ENCODE assay signal across 20 cellular contexts in genomic region chr5:34005211-34005610, GRCh38. TPM values are rescaled to one million over a fixed set of nuclear protein-coding genes. Genes with fewer than 3 reads are reported as not detected.
DNase-seq lines count a peak whose midpoint lies in the region; ATAC-seq, FAIRE-seq and TF ChIP-seq lines count a peak whose summit lies in the region.
"Had no signal": no experiment of that assay in that cellular context is flagged by ENCODE, and none has a peak within 500 bp of the region (broad histone marks: within the 10 kb centered on the region; RNA-seq: fewer than 3 reads in every experiment).

No MANE protein-coding gene starts in this region.

- in situ Hi-C loops in IMR-90 (cut with MboI; ENCODE audit: low sequenced_read_pairs): no loop called here

- no peak overlapping the region for H3K23ac ChIP-seq in IMR-90 (ENCODE audit: low read depth, low read length)

- no peak overlapping the region for H3K4ac ChIP-seq in IMR-90 (ENCODE audit: low read depth, low read length)

- H2AK5ac ChIP-seq in IMR-90 (ENCODE audit: low read depth, low read length): no peak overlapping the region

- H4K8ac ChIP-seq in IMR-90 (ENCODE audit: low read depth in 2 of 2, low read length in 2 of 2): no peak overlapping the region

- TF ChIP-seq POLR2A in IMR-90 (IDR thresholded peaks at IDR 0.05; ENCODE audit: low read depth, low read length): no peak

- no peak overlapping the region for H2BK5ac ChIP-seq in IMR-90 (ENCODE audit: low read depth, low read length, poor library complexity, severe bottlenecking)

- dilution Hi-C loops in IMR-90 (cut with HindIII; ENCODE audit: low sequenced_read_pairs, unreplicated experiment): no loop called here

- peaks cover 32% of the 10 kb centered on the region for H3K4me1 Mint-ChIP-seq in activated CD4-positive, alpha-beta memory T cell treated with anti-CD3 and anti-CD28 coated beads for 36 hours (ENCODE audit: low read depth)
- H3K4me1 Mint-ChIP-seq in activated CD4-positive, alpha-beta memory T cell treated with anti-CD3 and anti-CD28 coated beads, Interleukin-2, amount 10 ng/mL, durations not matched to agents 7 days and 5 days: peaks cover 33% of the 10 kb centered on the region

- H2AK9ac ChIP-seq in IMR-90 (replicated peaks; ENCODE audit: low read depth, low read length, poor library complexity): no peak overlapping the region

- peak overlapping the region; percentile 16 for H3K27ac Mint-ChIP-seq in activated CD4-positive, alpha-beta memory T cell treated with anti-CD3 and anti-CD28 coated beads for 36 hours
- no peak overlapping the region for H3K27ac Mint-ChIP-seq in activated CD4-positive, alpha-beta memory T cell treated with anti-CD3 and anti-CD28 coated beads, Interleukin-2, amount 10 ng/mL, durations not matched to agents 7 days and 5 days
- H3K27ac Mint-ChIP-seq: CD8-positive, alpha-beta T cell; GM23338 had no signal

- H3K9ac ChIP-seq in IMR-90 (ENCODE audit: low read depth, low read length): no peak overlapping the region
- no peak overlapping the region for H3K9ac ChIP-seq in kidney (ENCODE audit: low read length in 2 of 2)
- no peak overlapping the region for H3K9ac ChIP-seq in Karpas-422 (ENCODE audit: low read length)
- H3K9ac ChIP-seq: KMS-11 had no signal

- no peak overlapping the region for H4K5ac ChIP-seq in IMR-90 (ENCODE audit: low read depth, low read length)

- H3K27ac ChIP-seq in IMR-90 (ENCODE audit: insufficient read depth, low read length): no peak overlapping the region
- H3K27ac ChIP-seq in kidney (ENCODE audit: low read depth in 2 of 2, low read length in 2 of 2): no peak overlapping the region
- H3K27ac ChIP-seq in Karpas-422 (ENCODE audit: low read length): no peak overlapping the region
- H3K27ac ChIP-seq: KMS-11, skin epidermis, vagina had no signal

- no peak for FAIRE-seq in kidney (lab: Jason Lieb, UNC)

- no peaks in the 10 kb centered on the region for H3K27me3 Mint-ChIP-seq in activated CD4-positive, alpha-beta memory T cell treated with anti-CD3 and anti-CD28 coated beads for 36 hours
- peaks cover 2% of the 10 kb centered on the region for H3K27me3 Mint-ChIP-seq in activated CD4-positive, alpha-beta memory T cell treated with anti-CD3 and anti-CD28 coated beads, Interleukin-2, amount 10 ng/mL, durations not matched to agents 7 days and 5 days

- no peak for ATAC-seq in IMR-90 (ENCODE audit: low read depth)
- ATAC-seq: CD8-positive, alpha-beta T cell; GM23338; left ventricle myocardium superior had no signal

- H3K4me3 Mint-ChIP-seq in activated CD4-positive, alpha-beta memory T cell treated with anti-CD3 and anti-CD28 coated beads for 36 hours: no peak overlapping the region
- no peak overlapping the region for H3K4me3 Mint-ChIP-seq in activated CD4-positive, alpha-beta memory T cell treated with anti-CD3 and anti-CD28 coated beads, Interleukin-2, amount 10 ng/mL, durations not matched to agents 7 days and 5 days
- H3K4me3 Mint-ChIP-seq: activated T-cell treated with anti-CD3 and anti-CD28 coated beads, Interleukin-2, amount 50 U/mL, for 4 hours; CD8-positive, alpha-beta T cell; GM23338 had no signal

- H3K36me3 Mint-ChIP-seq in activated CD4-positive, alpha-beta memory T cell treated with anti-CD3 and anti-CD28 coated beads for 36 hours: peaks cover 11% of the 10 kb centered on the region
- H3K36me3 Mint-ChIP-seq in activated CD4-positive, alpha-beta memory T cell treated with anti-CD3 and anti-CD28 coated beads, Interleukin-2, amount 10 ng/mL, durations not matched to agents 7 days and 5 days (ENCODE audit: low read depth): peaks cover 15% of the 10 kb centered on the region

- CTCF ChIA-PET in activated CD4-positive, alpha-beta memory T cell treated with anti-CD3 and anti-CD28 coated beads for 36 hours (lab: Charles Lee): interaction anchor here (0.9 kb wide), 1 partner anchor 8 kb away, joined by 3 read pairs; no protein-coding TSS in a partner anchor
- CTCF ChIA-PET in activated CD4-positive, alpha-beta memory T cell treated with anti-CD3 and anti-CD28 coated beads, Interleukin-2, amount 10 ng/mL, durations not matched to agents 7 days and 5 days (lab: Charles Lee): no interaction called here
- CTCF ChIA-PET in IMR-90 (lab: Yijun Ruan, JAX): interaction anchor here (1.5 kb wide), 1 partner anchor 8 kb away, joined by 7 read pairs; no protein-coding TSS in a partner anchor

- H3K4me2 ChIP-seq in IMR-90 (ENCODE audit: low read depth, low read length): no peak overlapping the region
- H3K4me2 ChIP-seq in Karpas-422 (ENCODE audit: low read depth, low read length, poor library complexity, severe bottlenecking): no peak overlapping the region
- H3K4me2 ChIP-seq: GM23338, KMS-11 had no signal

- H3K9me1 ChIP-seq in IMR-90 (ENCODE audit: insufficient read depth, low read length): peaks cover 8% of the 10 kb centered on the region; the same call in 1 of the 2 replicates

- no CpG with 5 or more reads among the region's 4 CpGs for WGBS in IMR-90 (ENCODE audit: extremely low coverage in 2 of 2, insufficient read length in 1 of 2), 2 experiments

- BruUV-seq in IMR-90 (replicated peaks; lab: Mats Ljungman, UMichigan): no TSS peak

- H3K14ac ChIP-seq in IMR-90 (replicated peaks; ENCODE audit: low read depth, low read length): no peak overlapping the region

- no peak overlapping the region for H2BK120ac ChIP-seq in IMR-90 (ENCODE audit: low read depth, low read length)

- H3K4me1 ChIP-seq in IMR-90 (ENCODE audit: control insufficient read depth, insufficient read depth, low read length) (peaks cover 12% of the 10 kb centered on the region), kidney (ENCODE audit: control insufficient read depth in 1 of 2, insufficient read depth in 1 of 2, low read depth in 1 of 2, low read length in 2 of 2) (peaks cover 12 to 26% of the 10 kb centered on the region in 2 donors), Karpas-422 (ENCODE audit: low read length) (peaks cover 31% of the 10 kb centered on the region)

- H3K4me3 ChIP-seq in IMR-90 (ENCODE audit: insufficient read depth, low read depth, low read length) (no peak overlapping the region), kidney (ENCODE audit: low read length in 2 of 2) (peak overlapping the region; percentile 37 to 90), Karpas-422 (ENCODE audit: low read length) (no peak overlapping the region)
- H3K4me3 ChIP-seq: GM23338, skin epidermis, vagina had no signal

- intact Hi-C loops in activated CD4-positive, alpha-beta memory T cell treated with anti-CD3 and anti-CD28 coated beads for 36 hours (cut with micrococcal nuclease): loop anchor here (1.0 to 10.0 kb wide), 4 partner anchors 10 to 922 kb away; partner anchors contain the start of gene DNAJC21
- intact Hi-C loops in IMR-90 (cut with micrococcal nuclease): no loop called here
- intact Hi-C loops in kidney (cut with DNase I): no loop called here

- no peak overlapping the region for H3K56ac ChIP-seq in IMR-90 (ENCODE audit: extremely low read depth, insufficient read depth, low read length)

- H4K20me1 ChIP-seq in IMR-90 (ENCODE audit: insufficient read depth, low read length) (no peaks in the 10 kb centered on the region), Karpas-422 (ENCODE audit: insufficient read depth, low read depth, low read length) (no peaks in the 10 kb centered on the region)

- no peak overlapping the region for H2BK15ac ChIP-seq in IMR-90 (ENCODE audit: low read depth, low read length)

- no peak overlapping the region for H3K18ac ChIP-seq in IMR-90 (ENCODE audit: low read depth, low read length)

- no peak for TF ChIP-seq RAD21 in IMR-90 (IDR thresholded peaks at IDR 0.05; ENCODE audit: low read length)

- peak; percentile 39 for DNase-seq in activated CD4-positive, alpha-beta memory T cell treated with anti-CD3 and anti-CD28 coated beads for 36 hours
- DNase-seq in activated CD4-positive, alpha-beta memory T cell treated with anti-CD3 and anti-CD28 coated beads, Interleukin-2, amount 10 ng/mL, durations not matched to agents 7 days and 5 days: no peak
- DNase-seq in IMR-90 (peak; percentile 43), kidney (no peak), NCI-H1417 treated with DMSO at 0.1 percent for 48 hours (lab: John Stamatoyannopoulos, UW) (no peak), Karpas-422 (no peak)
- DNase-seq: activated CD4-positive, alpha-beta T cell treated with anti-CD3 and anti-CD28 coated beads for 4 hours; activated T-cell treated with anti-CD3 and anti-CD28 coated beads, Interleukin-2, amount 50 U/mL, for 4 hours; CD8-positive, alpha-beta T cell; central memory CD4-positive, alpha-beta T cell; effector CD8-positive, alpha-beta T cell; left ventricle myocardium superior; NCI-H1417; NCI-H345; OCI-M1; T-helper 9 cell had no signal

- POLR2A ChIA-PET in activated CD4-positive, alpha-beta memory T cell treated with anti-CD3 and anti-CD28 coated beads for 36 hours (lab: Charles Lee): interaction anchor here (1.6 kb wide), 1 partner anchor 10 kb away, joined by 9 read pairs; no protein-coding TSS in a partner anchor
- POLR2A ChIA-PET in activated CD4-positive, alpha-beta memory T cell treated with anti-CD3 and anti-CD28 coated beads, Interleukin-2, amount 10 ng/mL, durations not matched to agents 7 days and 5 days (lab: Charles Lee): no interaction called here
- POLR2A ChIA-PET in IMR-90 (lab: Charles Lee; ENCODE audit: unreplicated experiment): interaction anchor here (0.5 kb wide), 1 partner anchor 29 kb away, joined by 3 read pairs; no protein-coding TSS in a partner anchor

- H3K79me2 ChIP-seq in Karpas-422 (ENCODE audit: low read length): peaks cover 17% of the 10 kb centered on the region

- no peak for TF ChIP-seq CTCF in IMR-90 (conservative IDR thresholded peaks at IDR 0.05; ENCODE audit: low read depth, low read length)
- no peak for TF ChIP-seq CTCF in kidney (IDR thresholded peaks at IDR 0.05; ENCODE audit: borderline replicate concordance, extremely low read depth, insufficient read depth)

- H3K9me2 ChIP-seq in Karpas-422 (replicated peaks; ENCODE audit: insufficient read depth, low read length): no peaks in the 10 kb centered on the region

- H2AFZ ChIP-seq in IMR-90 (replicated peaks; ENCODE audit: low read length, poor library complexity) (no peak overlapping the region), Karpas-422 (ENCODE audit: low read length) (no peak overlapping the region)
- H2AFZ ChIP-seq: GM23338 had no signal

- H3K9me3 ChIP-seq in IMR-90 (ENCODE audit: control insufficient read depth, insufficient read depth, low read length) (no peaks in the 10 kb centered on the region), kidney (ENCODE audit: control insufficient read depth in 1 of 2, low read length in 2 of 2) (no peaks in the 10 kb centered on the region), Karpas-422 (ENCODE audit: low read length) (no peaks in the 10 kb centered on the region)
- H3K9me3 ChIP-seq: vagina had no signal

- H3K27me3 ChIP-seq in IMR-90 (ENCODE audit: control insufficient read depth, insufficient read depth, low read length) (no peaks in the 10 kb centered on the region), Karpas-422 (ENCODE audit: low read length) (no peaks in the 10 kb centered on the region)
- H3K27me3 ChIP-seq: vagina had no signal

- H4K91ac ChIP-seq in IMR-90 (ENCODE audit: insufficient read depth, low read depth, low read length): no peak overlapping the region

- peaks cover 15 to 22% of the 10 kb centered on the region in 2 experiments; a peak in 3 of 4 replicates for H3K79me1 ChIP-seq in IMR-90 (ENCODE audit: low read depth in 1 of 2, low read length in 2 of 2)

- H3K9me3 Mint-ChIP-seq in activated CD4-positive, alpha-beta memory T cell treated with anti-CD3 and anti-CD28 coated beads for 36 hours: no peaks in the 10 kb centered on the region
- no peaks in the 10 kb centered on the region for H3K9me3 Mint-ChIP-seq in activated CD4-positive, alpha-beta memory T cell treated with anti-CD3 and anti-CD28 coated beads, Interleukin-2, amount 10 ng/mL, durations not matched to agents 7 days and 5 days
- H3K9me3 Mint-ChIP-seq: activated T-cell treated with anti-CD3 and anti-CD28 coated beads, Interleukin-2, amount 50 U/mL, for 4 hours; CD8-positive, alpha-beta T cell; GM23338 had no signal

- H2BK20ac ChIP-seq in IMR-90 (ENCODE audit: low read depth, low read length): no peak overlapping the region

- H3K36me3 ChIP-seq in IMR-90 (ENCODE audit: control insufficient read depth, insufficient read depth, low read length): peaks cover 4% of the 10 kb centered on the region; the same call in 1 of the 2 replicates
- peaks cover 11 to 22% of the 10 kb centered on the region in 2 donors for H3K36me3 ChIP-seq in kidney (ENCODE audit: control insufficient read depth in 1 of 2, insufficient read depth in 2 of 2, low read length in 2 of 2)
- peaks cover 7% of the 10 kb centered on the region; the same call in 1 of the 2 replicates for H3K36me3 ChIP-seq in Karpas-422 (ENCODE audit: insufficient read depth, low read length)

RNA-seq across cellular contexts. Expression of gene AMACR, which starts 2.6 kb away (rescaled TPM):
- 10 to 100 TPM; 11.5 TPM for total RNA-seq in activated CD4-positive, alpha-beta memory T cell treated with anti-CD3 and anti-CD28 coated beads for 36 hours
- 1 to 10 TPM; 7.5 to 7.8 TPM for total RNA-seq in activated CD4-positive, alpha-beta memory T cell treated with anti-CD3 and anti-CD28 coated beads, Interleukin-2, amount 10 ng/mL, durations not matched to agents 7 days and 5 days
- total RNA-seq in IMR-90 (2012; rRNA removed): 10.0 and 12.9 TPM in 2 replicates
- polyA plus RNA-seq in IMR-90 (2012; rRNA removed): 7.3 and 8.2 TPM in 2 replicates
- 4.1 and 4.5 TPM in 2 replicates for polyA plus RNA-seq in IMR-90 (2012; cell fraction: cytosol; rRNA removed)
- 2.1 and 3.5 TPM in 2 replicates for polyA plus RNA-seq in IMR-90 (2012; cell fraction: nucleus; rRNA removed; ENCODE audit: low replicate concordance)
- total RNA-seq in kidney: 291 TPM
- polyA plus RNA-seq in kidney (ENCODE audit: insufficient read depth, low read depth, low replicate concordance): 155 TPM
- 5.4 and 10.5 TPM in 2 replicates for total RNA-seq in Karpas-422 (2014; rRNA removed; shearing (Covaris generic); ENCODE audit: low replicate concordance)

RNA-seq across cellular contexts. Expression of gene SLC45A2, which starts 20.7 kb away (rescaled TPM):
- total RNA-seq in activated CD4-positive, alpha-beta memory T cell treated with anti-CD3 and anti-CD28 coated beads for 36 hours: not detected
- total RNA-seq in activated CD4-positive, alpha-beta memory T cell treated with anti-CD3 and anti-CD28 coated beads, Interleukin-2, amount 10 ng/mL, durations not matched to agents 7 days and 5 days: under 1 TPM in 1 of 2 experiments, not detected in 1; 0.23 TPM
- not detected in 2 replicates for total RNA-seq in IMR-90 (2012; rRNA removed)
- 0.07 TPM in 1 of 2 replicates, not detected in the other for polyA plus RNA-seq in IMR-90 (2012; rRNA removed)
- 0.02 TPM in 1 of 2 replicates, not detected in the other for polyA plus RNA-seq in IMR-90 (2012; cell fraction: cytosol; rRNA removed)
- 0.06 and 0.09 TPM in 2 replicates for polyA plus RNA-seq in IMR-90 (2012; cell fraction: nucleus; rRNA removed; ENCODE audit: low replicate concordance)
- 0.22 TPM for total RNA-seq in kidney
- polyA plus RNA-seq in kidney (ENCODE audit: insufficient read depth, low read depth, low replicate concordance): 0.22 TPM
- not detected in 2 replicates for total RNA-seq in Karpas-422 (2014; rRNA removed; shearing (Covaris generic); ENCODE audit: low replicate concordance)
- total RNA-seq: activated T-cell treated with anti-CD3 and anti-CD28 coated beads, Interleukin-2, amount 50 U/mL, for 4 hours; CD8-positive, alpha-beta T cell; GM23338; left ventricle myocardium superior; vagina had no signal
- polyA plus RNA-seq: GM23338 had no signal

RNA-seq across cellular contexts. Expression of gene C1QTNF3, which starts 37.8 kb away (rescaled TPM):
- 1 to 10 TPM; 2.5 to 2.6 TPM for total RNA-seq in activated CD4-positive, alpha-beta memory T cell treated with anti-CD3 and anti-CD28 coated beads for 36 hours
- total RNA-seq in activated CD4-positive, alpha-beta memory T cell treated with anti-CD3 and anti-CD28 coated beads, Interleukin-2, amount 10 ng/mL, durations not matched to agents 7 days and 5 days: 1 to 10 TPM; 2.5 to 3.3 TPM
- total RNA-seq in IMR-90 (2012; rRNA removed) (0.28 and 1.4 TPM in 2 replicates), kidney (38.4 TPM)
- polyA plus RNA-seq in IMR-90 (2012; rRNA removed) (0.76 and 1.0 TPM in 2 replicates), kidney (ENCODE audit: insufficient read depth, low read depth, low replicate concordance) (6.3 TPM)
- polyA plus RNA-seq in IMR-90 (2012; cell fraction: cytosol; rRNA removed): 0.05 and 0.35 TPM in 2 replicates
- polyA plus RNA-seq in IMR-90 (2012; cell fraction: nucleus; rRNA removed; ENCODE audit: low replicate concordance): 1.6 and 7.9 TPM in 2 replicates
- total RNA-seq in Karpas-422 (2014; rRNA removed; shearing (Covaris generic); ENCODE audit: low replicate concordance): 12.9 and 20.5 TPM in 2 replicates

Comparison
In these comparisons a context has a peak if more than half of its experiments do, and no peak if none do; other contexts are left out.
1. DNase-seq: peak in activated CD4-positive, alpha-beta memory T cell treated with anti-CD3 and anti-CD28 coated beads for 36 hours (single experiment) and IMR-90 (single experiment); none in activated CD4-positive, alpha-beta memory T cell treated with anti-CD3 and anti-CD28 coated beads, Interleukin-2, amount 10 ng/mL, durations not matched to agents 7 days and 5 days (single experiment), kidney (single experiment), NCI-H1417 treated with DMSO at 0.1 percent for 48 hours (single experiment) and Karpas-422 (single experiment).
2. H3K4me3 ChIP-seq: peak in kidney (2 of 2); none in IMR-90 (single experiment) and Karpas-422 (single experiment).
3. RNA of gene AMACR, which starts 2.6 kb away (total RNA-seq): 291 TPM in kidney (single experiment); 10.0 to 12.9 TPM in IMR-90, 11.5 TPM in activated CD4-positive, alpha-beta memory T cell treated with anti-CD3 and anti-CD28 coated beads for 36 hours, 5.4 to 10.5 TPM in Karpas-422 and 7.5 to 7.8 TPM in activated CD4-positive, alpha-beta memory T cell treated with anti-CD3 and anti-CD28 coated beads, Interleukin-2, amount 10 ng/mL, durations not matched to agents 7 days and 5 days; every median in the first group is over 10 times any median in the second.